Comparison of ENCODE assay signal across 1 cellular context in genomic region chr2:185787530-185788145, GRCh38.
TF ChIP-seq lines count a peak whose summit lies in the region.

No MANE protein-coding gene starts in this region.

TF ChIP-seq in SK-N-SH treated with all-trans-retinoic acid at 6 μM for 48 hours, 23 proteins besides CTCF, POLR2A, EP300 and RAD21 (continued from another document):
- TF ChIP-seq PATZ1 (CRISPR knock-in tag; IDR thresholded peaks at IDR 0.05; ENCODE audit: borderline replicate concordance) = no peak
- no peak for TF ChIP-seq ESRRG (CRISPR knock-in tag; IDR thresholded peaks at IDR 0.05)
- no peak for TF ChIP-seq ZC3H10 (CRISPR knock-in tag; IDR thresholded peaks at IDR 0.05)
- TF ChIP-seq ZNF8 (CRISPR knock-in tag; IDR thresholded peaks at IDR 0.05) = no peak
- no peak for TF ChIP-seq OSR1 (CRISPR knock-in tag; IDR thresholded peaks at IDR 0.05)
- TF ChIP-seq TOX (CRISPR knock-in tag; IDR thresholded peaks at IDR 0.05; ENCODE audit: borderline replicate concordance) = no peak
- TF ChIP-seq TCF4 (CRISPR knock-in tag; IDR thresholded peaks at IDR 0.05; ENCODE audit: borderline replicate concordance) = no peak
- no peak for TF ChIP-seq ZNF565 (CRISPR knock-in tag; conservative IDR thresholded peaks at IDR 0.05; ENCODE audit: low read depth)
- no peak for TF ChIP-seq ZFP3 (CRISPR knock-in tag; IDR thresholded peaks at IDR 0.05)
- no peak; the same call in 1 of the 2 replicates for TF ChIP-seq ISL1 (CRISPR knock-in tag; IDR thresholded peaks at IDR 0.05)
- TF ChIP-seq POU6F1 (CRISPR knock-in tag; IDR thresholded peaks at IDR 0.05; ENCODE audit: borderline replicate concordance, low read depth) = no peak
- TF ChIP-seq CREB5 (CRISPR knock-in tag; IDR thresholded peaks at IDR 0.05; ENCODE audit: low read depth) = no peak
- no peak for TF ChIP-seq PPARA (CRISPR knock-in tag; IDR thresholded peaks at IDR 0.05; ENCODE audit: borderline replicate concordance)
- TF ChIP-seq TSHZ2 (CRISPR knock-in tag; IDR thresholded peaks at IDR 0.05) = no peak
